16 cellular contexts compared by ENCODE assay signal in the genomic region with DNA sequence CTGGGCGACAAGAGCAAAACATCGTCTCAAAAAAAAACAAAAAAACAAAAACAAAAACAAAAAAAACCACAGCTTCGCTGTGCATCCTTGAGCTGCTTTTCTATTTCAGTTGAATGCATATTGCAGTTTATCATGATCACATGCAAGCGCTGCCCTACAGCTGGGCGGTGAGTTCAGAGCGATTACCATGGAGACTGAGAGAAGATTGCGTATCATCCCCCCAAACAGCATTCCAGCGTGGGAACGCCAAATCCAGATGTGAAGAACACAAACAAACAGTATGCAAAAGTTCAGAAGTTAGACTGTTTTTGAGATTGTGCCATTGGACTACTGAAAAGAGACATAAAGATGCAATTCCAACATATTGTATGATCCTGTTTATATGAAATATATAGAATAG. TPM values are rescaled to one million over a fixed set of nuclear protein-coding genes. Genes with fewer than 3 reads are reported as not detected.
A peak's percentile ranks its signal among the peaks of the same experiment; 100 is the strongest.
DNase-seq lines count a peak whose midpoint lies in the region; ATAC-seq and TF ChIP-seq lines count a peak whose summit lies in the region.
"Had no signal": no experiment of that assay in that cellular context is flagged by ENCODE, and none has a peak within 500 bp of the region (broad histone marks: within the 10 kb centered on the region; RNA-seq: fewer than 3 reads in every experiment).

No MANE protein-coding gene starts in this region.

- CTCF ChIA-PET in CD4-positive, alpha-beta T cell (lab: Charles Lee): interaction anchor here (0.6 to 2.9 kb wide), 3 partner anchors 12 to 1204 kb away, joined by 4 to 10 read pairs (median 5); partner anchors contain the start of gene NCBP3
- CTCF ChIA-PET in activated CD8-positive, alpha-beta T cell treated with anti-CD3 and anti-CD28 coated beads for 36 hours (lab: Charles Lee): interaction anchor here (1.4 to 2.7 kb wide), 3 partner anchors 12 to 70 kb away, joined by 4 to 19 read pairs (median 16); no protein-coding TSS in a partner anchor

- no peaks in the 10 kb centered on the region for H3K27me3 ChIP-seq in CD4-positive, alpha-beta T cell (ENCODE audit: control insufficient read depth, insufficient read depth, low read length)
- H3K27me3 ChIP-seq: ascending aorta, SJSA1, thyroid gland had no signal

- H3K27ac ChIP-seq in CD4-positive, alpha-beta T cell (ENCODE audit: low read depth, low read length): no peak overlapping the region
- H3K27ac ChIP-seq: ascending aorta, C4-2B, SJSA1, thyroid gland had no signal

- peaks cover 39% of the 10 kb centered on the region for H3K4me1 Mint-ChIP-seq in CD4-positive, alpha-beta T cell (ENCODE audit: low read depth)
- peaks cover 32% of the 10 kb centered on the region for H3K4me1 Mint-ChIP-seq in T-helper 17 cell
- H3K4me1 Mint-ChIP-seq in stimulated activated effector memory CD8-positive, alpha-beta T cell treated with anti-CD3 and anti-CD28 coated beads, Interleukin-12 subunit alpha, Interleukin-12 subunit beta, amount 100 ng/mL, for 72 hours: peaks cover 26% of the 10 kb centered on the region
- H3K4me1 Mint-ChIP-seq in activated CD8-positive, alpha-beta T cell treated with anti-CD3 and anti-CD28 coated beads for 36 hours (ENCODE audit: low read depth): peaks cover 29% of the 10 kb centered on the region

- TF ChIP-seq CTCF in CD4-positive, alpha-beta T cell (IDR thresholded peaks at IDR 0.05): no peak
- no peak for TF ChIP-seq CTCF in foreskin fibroblast (IDR thresholded peaks at IDR 0.05; ENCODE audit: low read depth, low read length)
- no peak for TF ChIP-seq CTCF in activated CD8-positive, alpha-beta T cell treated with anti-CD3 and anti-CD28 coated beads for 36 hours (IDR thresholded peaks at IDR 0.05)

- H3K27ac Mint-ChIP-seq in CD4-positive, alpha-beta T cell: peak overlapping the region; percentile 98
- H3K27ac Mint-ChIP-seq in T-helper 17 cell: peak overlapping the region; percentile 98
- H3K27ac Mint-ChIP-seq in stimulated activated effector memory CD8-positive, alpha-beta T cell treated with anti-CD3 and anti-CD28 coated beads, Interleukin-12 subunit alpha, Interleukin-12 subunit beta, amount 100 ng/mL, for 72 hours: peak overlapping the region; percentile 97
- no peak overlapping the region for H3K27ac Mint-ChIP-seq in activated CD8-positive, alpha-beta T cell treated with anti-CD3 and anti-CD28 coated beads for 36 hours
- H3K27ac Mint-ChIP-seq: dendritic cell treated with granulocyte-macrophage colony-stimulating factor and Interleukin-4, amounts not matched to agents 40 ng/mL and 50 ng/mL, for 4 days had no signal

- no peaks in the 10 kb centered on the region for H3K9me3 ChIP-seq in CD4-positive, alpha-beta T cell (ENCODE audit: control insufficient read depth, low read length)
- no peaks in the 10 kb centered on the region for H3K9me3 ChIP-seq in T-helper 17 cell (ENCODE audit: control insufficient read depth, low read length, poor library complexity, severe bottlenecking)
- H3K9me3 ChIP-seq: ascending aorta, SJSA1, thyroid gland had no signal

- H3K4me3 Mint-ChIP-seq in CD4-positive, alpha-beta T cell: no peak overlapping the region
- H3K4me3 Mint-ChIP-seq in T-helper 17 cell: no peak overlapping the region
- H3K4me3 Mint-ChIP-seq in stimulated activated effector memory CD8-positive, alpha-beta T cell treated with anti-CD3 and anti-CD28 coated beads, Interleukin-12 subunit alpha, Interleukin-12 subunit beta, amount 100 ng/mL, for 72 hours: no peak overlapping the region
- no peak overlapping the region for H3K4me3 Mint-ChIP-seq in activated CD8-positive, alpha-beta T cell treated with anti-CD3 and anti-CD28 coated beads for 36 hours
- H3K4me3 Mint-ChIP-seq: dendritic cell treated with granulocyte-macrophage colony-stimulating factor and Interleukin-4, amounts not matched to agents 40 ng/mL and 50 ng/mL, for 4 days had no signal

- H3K27me3 Mint-ChIP-seq in CD4-positive, alpha-beta T cell: no peaks in the 10 kb centered on the region
- H3K27me3 Mint-ChIP-seq in T-helper 17 cell: no peaks in the 10 kb centered on the region
- no peaks in the 10 kb centered on the region for H3K27me3 Mint-ChIP-seq in activated CD8-positive, alpha-beta T cell treated with anti-CD3 and anti-CD28 coated beads for 36 hours

- intact Hi-C loops in CD4-positive, alpha-beta T cell (cut with DNase I, micrococcal nuclease): no loop called here
- intact Hi-C loops in activated CD8-positive, alpha-beta T cell treated with anti-CD3 and anti-CD28 coated beads for 36 hours (cut with micrococcal nuclease): no loop called here

- peak overlapping the region in 1 of 2 donors; percentile 3 for H3K4me3 ChIP-seq in foreskin fibroblast (ENCODE audit: low read depth in 1 of 2, low read length in 2 of 2)
- H3K4me3 ChIP-seq: ascending aorta, SJSA1, thyroid gland had no signal

- H3K36me3 Mint-ChIP-seq in CD4-positive, alpha-beta T cell (ENCODE audit: low read depth): peaks cover 15% of the 10 kb centered on the region
- peaks cover 2% of the 10 kb centered on the region for H3K36me3 Mint-ChIP-seq in T-helper 17 cell (ENCODE audit: low read depth)
- H3K36me3 Mint-ChIP-seq in stimulated activated effector memory CD8-positive, alpha-beta T cell treated with anti-CD3 and anti-CD28 coated beads, Interleukin-12 subunit alpha, Interleukin-12 subunit beta, amount 100 ng/mL, for 72 hours: no peaks in the 10 kb centered on the region
- no peaks in the 10 kb centered on the region for H3K36me3 Mint-ChIP-seq in activated CD8-positive, alpha-beta T cell treated with anti-CD3 and anti-CD28 coated beads for 36 hours (ENCODE audit: low read depth)

- POLR2A ChIA-PET in CD4-positive, alpha-beta T cell (lab: Charles Lee): interaction anchor here (0.8 to 2.4 kb wide), 5 partner anchors 8 to 53 kb away, joined by 4 to 37 read pairs (median 8); partner anchors contain the start of genes INCA1 and KIF1C
- POLR2A ChIA-PET in activated CD8-positive, alpha-beta T cell treated with anti-CD3 and anti-CD28 coated beads for 36 hours (lab: Charles Lee): interaction anchor here (0.7 to 1.2 kb wide), 2 partner anchors 63 to 81 kb away, joined by 3 to 4 read pairs; partner anchors contain the start of gene CAMTA2

- no peak for ATAC-seq in CD4-positive, alpha-beta T cell (ENCODE audit: poor library complexity)
- no peak for ATAC-seq in T-helper 17 cell
- ATAC-seq in stimulated activated effector memory CD8-positive, alpha-beta T cell treated with anti-CD3 and anti-CD28 coated beads, Interleukin-12 subunit alpha, Interleukin-12 subunit beta, amount 100 ng/mL, for 72 hours: no peak
- no peak for ATAC-seq in activated CD8-positive, alpha-beta T cell treated with anti-CD3 and anti-CD28 coated beads for 36 hours
- no peak for ATAC-seq in GM21447 (IDR thresholded peaks at IDR 0.05; ENCODE audit: unreplicated experiment)
- no peak for ATAC-seq in GM18502 (IDR thresholded peaks at IDR 0.05; ENCODE audit: poor library complexity, unreplicated experiment)

- DNase-seq in CD4-positive, alpha-beta T cell: no peak
- DNase-seq in T-helper 17 cell: no peak
- peak; percentile 67 to 88 for DNase-seq in foreskin fibroblast
- DNase-seq in stimulated activated effector memory CD8-positive, alpha-beta T cell treated with anti-CD3 and anti-CD28 coated beads, Interleukin-12 subunit alpha, Interleukin-12 subunit beta, amount 100 ng/mL, for 72 hours (ENCODE audit: low spot score in 2 of 2): no peak
- no peak for DNase-seq in activated CD8-positive, alpha-beta T cell treated with anti-CD3 and anti-CD28 coated beads for 36 hours
- DNase-seq: NCI-H1436 treated with DMSO at 0.1 percent for 48 hours; retina; stimulated activated CD4-positive, alpha-beta T cell treated with anti-CD3 and anti-CD28 coated beads, Interleukin-2, amount 100 ng/mL, for 24 hours; T1000; thyroid gland had no signal

- H3K9me3 Mint-ChIP-seq in CD4-positive, alpha-beta T cell: no peaks in the 10 kb centered on the region
- no peaks in the 10 kb centered on the region for H3K9me3 Mint-ChIP-seq in stimulated activated effector memory CD8-positive, alpha-beta T cell treated with anti-CD3 and anti-CD28 coated beads, Interleukin-12 subunit alpha, Interleukin-12 subunit beta, amount 100 ng/mL, for 72 hours
- no peaks in the 10 kb centered on the region for H3K9me3 Mint-ChIP-seq in activated CD8-positive, alpha-beta T cell treated with anti-CD3 and anti-CD28 coated beads for 36 hours
- H3K9me3 Mint-ChIP-seq: dendritic cell treated with granulocyte-macrophage colony-stimulating factor and Interleukin-4, amounts not matched to agents 40 ng/mL and 50 ng/mL, for 4 days had no signal

RNA-seq across cellular contexts. Expression of gene SLC52A1, which starts 15.1 kb away (rescaled TPM):
- total RNA-seq in CD4-positive, alpha-beta T cell: under 1 TPM in 1 of 2 experiments, not detected in 1; 0.17 TPM
- under 1 TPM in 1 of 2 donors, not detected in 1; 0.12 TPM for total RNA-seq in T-helper 17 cell
- total RNA-seq in activated CD8-positive, alpha-beta T cell treated with anti-CD3 and anti-CD28 coated beads for 36 hours: under 1 TPM; 0.13 to 0.14 TPM
- total RNA-seq: ascending aorta, SJSA1 had no signal

RNA-seq across cellular contexts. Expression of gene ZFP3, which starts 28.0 kb away (rescaled TPM):
- total RNA-seq in CD4-positive, alpha-beta T cell: 1 to 10 TPM; 2.4 TPM
- 1 to 10 TPM; 2.5 to 3.6 TPM for total RNA-seq in T-helper 17 cell
- total RNA-seq in activated CD8-positive, alpha-beta T cell treated with anti-CD3 and anti-CD28 coated beads for 36 hours: 1 to 10 TPM; 1.5 to 1.9 TPM

RNA-seq across cellular contexts. Expression of gene KIF1C, which starts 52.5 kb away (rescaled TPM):
- 10 to 100 TPM; 10.2 to 12.2 TPM for total RNA-seq in CD4-positive, alpha-beta T cell
- total RNA-seq in T-helper 17 cell: 10 to 100 TPM; 15.4 to 19.3 TPM
- 10 to 100 TPM; 35.7 to 37.4 TPM for total RNA-seq in activated CD8-positive, alpha-beta T cell treated with anti-CD3 and anti-CD28 coated beads for 36 hours

RNA-seq across cellular contexts. Expression of gene INCA1, which starts 53.0 kb away (rescaled TPM):
- under 1 TPM in 1 of 2 experiments, not detected in 1; 0.19 TPM for total RNA-seq in CD4-positive, alpha-beta T cell
- total RNA-seq in T-helper 17 cell: not detected
- total RNA-seq in activated CD8-positive, alpha-beta T cell treated with anti-CD3 and anti-CD28 coated beads for 36 hours: under 1 TPM in 1 of 2 experiments, not detected in 1; 0.63 TPM
- total RNA-seq: ascending aorta had no signal

Comparison
In these comparisons a context has a peak if more than half of its experiments do, and no peak if none do; other contexts are left out.
1. DNase-seq: peak in foreskin fibroblast (2 of 2); none in CD4-positive, alpha-beta T cell (0 of 10), T-helper 17 cell (0 of 3), stimulated activated effector memory CD8-positive, alpha-beta T cell treated with anti-CD3 and anti-CD28 coated beads, Interleukin-12 subunit alpha, Interleukin-12 subunit beta, amount 100 ng/mL, for 72 hours (0 of 2) and activated CD8-positive, alpha-beta T cell treated with anti-CD3 and anti-CD28 coated beads for 36 hours (single experiment).